In genomic region chr11:112280268-112281126, GRCh38 we compare ENCODE assay signal across 8 cellular contexts. TPM values are rescaled to one million over a fixed set of nuclear protein-coding genes. Genes with fewer than 3 reads are reported as not detected.
A peak's percentile ranks its signal among the peaks of the same experiment; 100 is the strongest.
DNase-seq lines count a peak whose midpoint lies in the region; ATAC-seq and TF ChIP-seq lines count a peak whose summit lies in the region.

No MANE protein-coding gene starts in this region.

- peak overlapping the region; percentile 76 for H3K4me3 Mint-ChIP-seq in activated naive CD4-positive, alpha-beta T cell treated with anti-CD3 and anti-CD28 coated beads for 36 hours

- intact Hi-C loops in activated naive CD4-positive, alpha-beta T cell treated with anti-CD3 and anti-CD28 coated beads for 36 hours (cut with micrococcal nuclease): loop anchor here (1.0 to 5.0 kb wide), 10 partner anchors 54 to 713 kb away; partner anchors contain the start of genes ALG9, CFAP68, FDXACB1 and PPP2R1B

- H3K9me3 ChIP-seq in MG63: no peaks in the 10 kb centered on the region
- H3K9me3 ChIP-seq in SJSA1 (replicated peaks): no peaks in the 10 kb centered on the region
- no peaks in the 10 kb centered on the region for H3K9me3 ChIP-seq in thymus (ENCODE audit: control insufficient read depth)

- peak in 1 of 3 donors; percentile 35 for TF ChIP-seq CTCF in omental fat pad (IDR thresholded peaks at IDR 0.05)

- ATAC-seq in GM21825 (IDR thresholded peaks at IDR 0.05; ENCODE audit: unreplicated experiment) (peak; percentile 77), omental fat pad (ENCODE audit: low FRiP score) (peak; percentile 80)

- peaks cover 12% of the 10 kb centered on the region for H3K4me1 ChIP-seq in SJSA1 (replicated peaks)
- no peaks in the 10 kb centered on the region for H3K4me1 ChIP-seq in thymus (ENCODE audit: control insufficient read depth, insufficient read depth, low read length)

- 1% methylated on average over 18 of the region's 18 CpGs for WGBS in thymus

- no peaks in the 10 kb centered on the region for H3K36me3 Mint-ChIP-seq in activated naive CD4-positive, alpha-beta T cell treated with anti-CD3 and anti-CD28 coated beads for 36 hours (ENCODE audit: low read depth)

- H3K4me3 ChIP-seq in MG63: peak overlapping the region; percentile 30
- no peak overlapping the region for H3K4me3 ChIP-seq in SJSA1
- peak overlapping the region; percentile 55 for H3K4me3 ChIP-seq in thymus (ENCODE audit: low read length)

- H3K27ac Mint-ChIP-seq in activated naive CD4-positive, alpha-beta T cell treated with anti-CD3 and anti-CD28 coated beads for 36 hours: no peak overlapping the region

- H3K27ac ChIP-seq in SJSA1: no peak overlapping the region
- peak overlapping the region; percentile 21 for H3K27ac ChIP-seq in thymus (ENCODE audit: low read depth)

- H3K27me3 ChIP-seq in MG63 (no peaks in the 10 kb centered on the region), SJSA1 (replicated peaks) (no peaks in the 10 kb centered on the region), thymus (ENCODE audit: control insufficient read depth, insufficient read depth) (no peaks in the 10 kb centered on the region)

- H3K9me3 Mint-ChIP-seq in activated naive CD4-positive, alpha-beta T cell treated with anti-CD3 and anti-CD28 coated beads for 36 hours: no peaks in the 10 kb centered on the region

- H3K36me3 ChIP-seq in MG63 (no peaks in the 10 kb centered on the region), SJSA1 (no peaks in the 10 kb centered on the region), thymus (ENCODE audit: control insufficient read depth, insufficient read depth) (no peaks in the 10 kb centered on the region)

- peak; percentile 66 for DNase-seq in DMS153 (lab: John Stamatoyannopoulos, UW)
- peak; percentile 56 for DNase-seq in MG63
- peak; percentile 53 to 55 for DNase-seq in SJSA1 (ENCODE audit: low read depth in 1 of 2, low spot score in 2 of 2)
- peak; percentile 79 for DNase-seq in activated naive CD4-positive, alpha-beta T cell treated with anti-CD3 and anti-CD28 coated beads for 36 hours
- DNase-seq in globus pallidus (ENCODE audit: low spot score): peak; percentile 85
- DNase-seq in omental fat pad (ENCODE audit: low spot score): peak; percentile 38

- H3K4me1 Mint-ChIP-seq in activated naive CD4-positive, alpha-beta T cell treated with anti-CD3 and anti-CD28 coated beads for 36 hours (ENCODE audit: low read depth): peaks cover 2% of the 10 kb centered on the region

- H3K27me3 Mint-ChIP-seq in activated naive CD4-positive, alpha-beta T cell treated with anti-CD3 and anti-CD28 coated beads for 36 hours (ENCODE audit: low read depth): no peaks in the 10 kb centered on the region

- CTCF ChIA-PET in activated naive CD4-positive, alpha-beta T cell treated with anti-CD3 and anti-CD28 coated beads for 36 hours (lab: Charles Lee): interaction anchor here (0.6 to 5.9 kb wide), 43 partner anchors 8 to 1009 kb away, joined by 3 to 212 read pairs (median 4); partner anchors contain the start of genes DLAT and PTS

RNA-seq across cellular contexts. Expression of gene PLET1, which starts 19.8 kb away (rescaled TPM):
- not detected in 2 replicates for total RNA-seq in MG63 (2014; rRNA removed; shearing (Covaris generic); ENCODE audit: low replicate concordance)
- not detected in 2 replicates for total RNA-seq in SJSA1 (2014; rRNA removed; shearing (Covaris generic))
- total RNA-seq in activated naive CD4-positive, alpha-beta T cell treated with anti-CD3 and anti-CD28 coated beads for 36 hours: not detected
- not detected for total RNA-seq in omental fat pad
- 0.23 TPM for polyA plus RNA-seq in thymus

RNA-seq across cellular contexts. Expression of gene PTS, which starts 54.3 kb away (rescaled TPM):
- total RNA-seq in MG63 (2014; rRNA removed; shearing (Covaris generic); ENCODE audit: low replicate concordance): 64.0 and 98.2 TPM in 2 replicates
- 55.7 and 67.4 TPM in 2 replicates for total RNA-seq in SJSA1 (2014; rRNA removed; shearing (Covaris generic))
- total RNA-seq in activated naive CD4-positive, alpha-beta T cell treated with anti-CD3 and anti-CD28 coated beads for 36 hours: 10 to 100 TPM; 34.6 to 39.0 TPM
- 10 to 100 TPM; 25.8 to 38.0 (median 34.4) TPM for total RNA-seq in omental fat pad
- 42.4 TPM for polyA plus RNA-seq in thymus
